ENCODE assay signal across 9 cellular contexts in the genomic region with DNA sequence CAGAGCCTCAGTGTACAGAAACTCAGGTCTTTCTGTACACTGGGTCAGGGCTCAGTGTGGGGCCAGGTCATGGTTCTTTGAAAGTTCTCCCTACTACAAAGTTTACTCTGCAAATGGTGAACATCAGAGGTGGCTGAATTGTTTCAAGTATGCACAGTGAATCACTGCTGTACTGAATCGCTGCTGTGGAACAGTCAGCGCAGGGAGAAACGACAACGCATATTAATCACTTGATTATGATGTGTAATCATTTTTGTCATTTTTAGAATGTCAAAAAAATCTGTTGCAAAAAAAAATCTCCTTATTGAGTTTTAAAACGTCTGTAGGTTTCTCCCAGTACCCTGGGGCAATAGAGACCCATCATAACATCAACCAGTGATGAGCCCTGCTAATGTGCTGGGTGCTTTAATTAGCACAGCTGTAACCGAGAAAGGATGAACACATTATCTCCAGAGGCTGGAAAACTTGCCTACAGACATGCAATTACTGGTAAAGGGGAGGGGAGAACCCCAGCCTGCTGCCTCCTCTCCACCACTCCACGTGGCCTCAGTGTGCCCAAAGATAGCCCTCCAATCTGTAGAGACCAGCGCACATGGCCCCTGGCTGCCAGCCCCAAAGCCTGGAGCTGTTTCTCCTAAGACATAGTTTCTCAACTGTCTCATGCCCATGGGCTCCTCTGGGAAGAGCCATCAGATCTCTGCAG. TPM values are rescaled to one million over a fixed set of nuclear protein-coding genes. Genes with fewer than 3 reads are reported as not detected.
A peak's percentile ranks its signal among the peaks of the same experiment; 100 is the strongest.
DNase-seq lines count a peak whose midpoint lies in the region; ATAC-seq and TF ChIP-seq lines count a peak whose summit lies in the region.
"Had no signal": no experiment of that assay in that cellular context is flagged by ENCODE, and none has a peak within 500 bp of the region (broad histone marks: within the 10 kb centered on the region; RNA-seq: fewer than 3 reads in every experiment).

No MANE protein-coding gene starts in this region.

- CTCF ChIA-PET in WTC11 (lab: Charles Lee), result interaction anchor here (0.7 to 2.8 kb wide), 4 partner anchors 9 to 49 kb away, joined by 3 to 20 read pairs (median 10); no protein-coding TSS in a partner anchor

- WGBS in spleen, 5 donors, result 61 to 66% (median 64%) methylated on average over 8 of the region's 8 CpGs

- ATAC-seq in WTC11, result no peak
- peak; percentile 46 for ATAC-seq in left ventricle myocardium superior
- no peak for ATAC-seq in HG03571 (IDR thresholded peaks at IDR 0.05; ENCODE audit: unreplicated experiment)

- peak overlapping the region; percentile 55 to 96 (median 85) for H3K27ac ChIP-seq in spleen

- H3K4me1 ChIP-seq in spleen, result peaks cover 82 to 100% (median 97%) of the 10 kb centered on the region in 6 donors

- peaks cover 0 to 5% (median 0%) of the 10 kb centered on the region in 6 donors for H3K36me3 ChIP-seq in spleen

- no peaks in the 10 kb centered on the region for H3K27me3 Mint-ChIP-seq in WTC11 (ENCODE audit: low read depth)

- peak overlapping the region; percentile 12; the same call in 1 of the 2 replicates for H3K27ac Mint-ChIP-seq in WTC11

- no peak overlapping the region for H3K4me3 Mint-ChIP-seq in WTC11

- H3K9me3 ChIP-seq in spleen, result no peaks in the 10 kb centered on the region

- peak; percentile 12 for DNase-seq in NCI-H2171 treated with DMSO at 0.1 percent for 48 hours (lab: John Stamatoyannopoulos, UW)
- DNase-seq in NCI-H2171 (lab: John Stamatoyannopoulos, UW), result no peak
- DNase-seq in WTC11 (ENCODE audit: low spot score), result no peak
- no peak for DNase-seq in left ventricle myocardium superior
- no peak for DNase-seq in spleen
- no peak for DNase-seq in NCI-H187 treated with DMSO at 0.1 percent for 48 hours (lab: John Stamatoyannopoulos, UW)
- DNase-seq in activated CD4-positive, CD25-positive, alpha-beta regulatory T cell treated with anti-CD3 and anti-CD28 coated beads, Interleukin-2, amount 50 U/mL, for 72 hours, result no peak
- DNase-seq: ACHN had no signal

- no peaks in the 10 kb centered on the region for H3K27me3 ChIP-seq in spleen (replicated peaks in 1 of 7)

- POLR2A ChIA-PET in WTC11 (lab: Charles Lee), result no interaction called here

- no peak for TF ChIP-seq POLR2A in spleen (IDR thresholded peaks at IDR 0.05)

- no peaks in the 10 kb centered on the region for H3K9me3 Mint-ChIP-seq in WTC11

- no peak overlapping the region for H3K4me3 ChIP-seq in spleen

- intact Hi-C loops in left ventricle myocardium superior (cut with micrococcal nuclease), result no loop called here
- intact Hi-C loops in spleen (cut with DNase I; ENCODE audit: low total_unique reads), result no loop called here

- no peak for TF ChIP-seq CTCF in WTC11 (IDR thresholded peaks at IDR 0.05)
- no peak for TF ChIP-seq CTCF in spleen (IDR thresholded peaks at IDR 0.05 in 8 of 11, conservative IDR thresholded peaks at IDR 0.05 in 3 of 11)

- peaks cover 4% of the 10 kb centered on the region; the same call in 1 of the 2 replicates for H3K36me3 Mint-ChIP-seq in WTC11

- peaks cover 98% of the 10 kb centered on the region for H3K4me1 Mint-ChIP-seq in WTC11

TF ChIP-seq in WTC11, 78 proteins besides CTCF, POLR2A, EP300 and RAD21:
- TF ChIP-seq, protein P1, sequence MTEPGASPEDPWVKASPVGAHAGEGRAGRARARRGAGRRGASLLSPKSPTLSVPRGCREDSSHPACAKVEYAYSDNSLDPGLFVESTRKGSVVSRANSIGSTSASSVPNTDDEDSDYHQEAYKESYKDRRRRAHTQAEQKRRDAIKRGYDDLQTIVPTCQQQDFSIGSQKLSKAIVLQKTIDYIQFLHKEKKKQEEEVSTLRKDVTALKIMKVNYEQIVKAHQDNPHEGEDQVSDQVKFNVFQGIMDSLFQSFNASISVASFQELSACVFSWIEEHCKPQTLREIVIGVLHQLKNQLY (CRISPR knock-in tag; IDR thresholded peaks at IDR 0.05), result no peak
- TF ChIP-seq TEAD1 (CRISPR knock-in tag; IDR thresholded peaks at IDR 0.05), result no peak
- TF ChIP-seq EMX1 (CRISPR knock-in tag; IDR thresholded peaks at IDR 0.05), result no peak
- TF ChIP-seq SMAD3 (CRISPR knock-in tag; IDR thresholded peaks at IDR 0.05; ENCODE audit: borderline replicate concordance), result no peak
- no peak for TF ChIP-seq ZNF671 (CRISPR knock-in tag; IDR thresholded peaks at IDR 0.05)
- no peak for TF ChIP-seq FOXP1 (CRISPR knock-in tag; IDR thresholded peaks at IDR 0.05; ENCODE audit: borderline replicate concordance)
- TF ChIP-seq, protein P2, sequence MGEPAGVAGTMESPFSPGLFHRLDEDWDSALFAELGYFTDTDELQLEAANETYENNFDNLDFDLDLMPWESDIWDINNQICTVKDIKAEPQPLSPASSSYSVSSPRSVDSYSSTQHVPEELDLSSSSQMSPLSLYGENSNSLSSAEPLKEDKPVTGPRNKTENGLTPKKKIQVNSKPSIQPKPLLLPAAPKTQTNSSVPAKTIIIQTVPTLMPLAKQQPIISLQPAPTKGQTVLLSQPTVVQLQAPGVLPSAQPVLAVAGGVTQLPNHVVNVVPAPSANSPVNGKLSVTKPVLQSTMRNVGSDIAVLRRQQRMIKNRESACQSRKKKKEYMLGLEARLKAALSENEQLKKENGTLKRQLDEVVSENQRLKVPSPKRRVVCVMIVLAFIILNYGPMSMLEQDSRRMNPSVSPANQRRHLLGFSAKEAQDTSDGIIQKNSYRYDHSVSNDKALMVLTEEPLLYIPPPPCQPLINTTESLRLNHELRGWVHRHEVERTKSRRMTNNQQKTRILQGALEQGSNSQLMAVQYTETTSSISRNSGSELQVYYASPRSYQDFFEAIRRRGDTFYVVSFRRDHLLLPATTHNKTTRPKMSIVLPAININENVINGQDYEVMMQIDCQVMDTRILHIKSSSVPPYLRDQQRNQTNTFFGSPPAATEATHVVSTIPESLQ (CRISPR knock-in tag; IDR thresholded peaks at IDR 0.05), result no peak
- TF ChIP-seq, protein P3, sequence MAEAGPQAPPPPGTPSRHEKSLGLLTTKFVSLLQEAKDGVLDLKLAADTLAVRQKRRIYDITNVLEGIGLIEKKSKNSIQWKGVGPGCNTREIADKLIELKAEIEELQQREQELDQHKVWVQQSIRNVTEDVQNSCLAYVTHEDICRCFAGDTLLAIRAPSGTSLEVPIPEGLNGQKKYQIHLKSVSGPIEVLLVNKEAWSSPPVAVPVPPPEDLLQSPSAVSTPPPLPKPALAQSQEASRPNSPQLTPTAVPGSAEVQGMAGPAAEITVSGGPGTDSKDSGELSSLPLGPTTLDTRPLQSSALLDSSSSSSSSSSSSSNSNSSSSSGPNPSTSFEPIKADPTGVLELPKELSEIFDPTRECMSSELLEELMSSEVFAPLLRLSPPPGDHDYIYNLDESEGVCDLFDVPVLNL (CRISPR knock-in tag; IDR thresholded peaks at IDR 0.05; ENCODE audit: borderline replicate concordance, low read depth), result no peak
- no peak for TF ChIP-seq ZNF396 (CRISPR knock-in tag; IDR thresholded peaks at IDR 0.05; ENCODE audit: borderline replicate concordance)
- TF ChIP-seq, protein P4, sequence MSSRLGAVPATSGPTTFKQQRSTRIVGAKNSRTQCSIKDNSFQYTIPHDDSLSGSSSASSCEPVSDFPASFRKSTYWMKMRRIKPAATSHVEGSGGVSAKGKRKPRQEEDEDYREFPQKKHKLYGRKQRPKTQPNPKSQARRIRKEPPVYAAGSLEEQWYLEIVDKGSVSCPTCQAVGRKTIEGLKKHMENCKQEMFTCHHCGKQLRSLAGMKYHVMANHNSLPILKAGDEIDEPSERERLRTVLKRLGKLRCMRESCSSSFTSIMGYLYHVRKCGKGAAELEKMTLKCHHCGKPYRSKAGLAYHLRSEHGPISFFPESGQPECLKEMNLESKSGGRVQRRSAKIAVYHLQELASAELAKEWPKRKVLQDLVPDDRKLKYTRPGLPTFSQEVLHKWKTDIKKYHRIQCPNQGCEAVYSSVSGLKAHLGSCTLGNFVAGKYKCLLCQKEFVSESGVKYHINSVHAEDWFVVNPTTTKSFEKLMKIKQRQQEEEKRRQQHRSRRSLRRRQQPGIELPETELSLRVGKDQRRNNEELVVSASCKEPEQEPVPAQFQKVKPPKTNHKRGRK (CRISPR knock-in tag; IDR thresholded peaks at IDR 0.05; ENCODE audit: borderline replicate concordance), result no peak
- TF ChIP-seq, protein P5, sequence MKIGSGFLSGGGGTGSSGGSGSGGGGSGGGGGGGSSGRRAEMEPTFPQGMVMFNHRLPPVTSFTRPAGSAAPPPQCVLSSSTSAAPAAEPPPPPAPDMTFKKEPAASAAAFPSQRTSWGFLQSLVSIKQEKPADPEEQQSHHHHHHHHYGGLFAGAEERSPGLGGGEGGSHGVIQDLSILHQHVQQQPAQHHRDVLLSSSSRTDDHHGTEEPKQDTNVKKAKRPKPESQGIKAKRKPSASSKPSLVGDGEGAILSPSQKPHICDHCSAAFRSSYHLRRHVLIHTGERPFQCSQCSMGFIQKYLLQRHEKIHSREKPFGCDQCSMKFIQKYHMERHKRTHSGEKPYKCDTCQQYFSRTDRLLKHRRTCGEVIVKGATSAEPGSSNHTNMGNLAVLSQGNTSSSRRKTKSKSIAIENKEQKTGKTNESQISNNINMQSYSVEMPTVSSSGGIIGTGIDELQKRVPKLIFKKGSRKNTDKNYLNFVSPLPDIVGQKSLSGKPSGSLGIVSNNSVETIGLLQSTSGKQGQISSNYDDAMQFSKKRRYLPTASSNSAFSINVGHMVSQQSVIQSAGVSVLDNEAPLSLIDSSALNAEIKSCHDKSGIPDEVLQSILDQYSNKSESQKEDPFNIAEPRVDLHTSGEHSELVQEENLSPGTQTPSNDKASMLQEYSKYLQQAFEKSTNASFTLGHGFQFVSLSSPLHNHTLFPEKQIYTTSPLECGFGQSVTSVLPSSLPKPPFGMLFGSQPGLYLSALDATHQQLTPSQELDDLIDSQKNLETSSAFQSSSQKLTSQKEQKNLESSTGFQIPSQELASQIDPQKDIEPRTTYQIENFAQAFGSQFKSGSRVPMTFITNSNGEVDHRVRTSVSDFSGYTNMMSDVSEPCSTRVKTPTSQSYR (CRISPR knock-in tag; IDR thresholded peaks at IDR 0.05), result no peak
- TF ChIP-seq CBFB (CRISPR knock-in tag; IDR thresholded peaks at IDR 0.05; ENCODE audit: low read depth), result no peak
- no peak for TF ChIP-seq ATF1 (CRISPR knock-in tag; IDR thresholded peaks at IDR 0.05)
- TF ChIP-seq MXD4 (CRISPR knock-in tag; IDR thresholded peaks at IDR 0.05; ENCODE audit: borderline replicate concordance), result no peak
TF ChIP-seq in WTC11: peak in this region for 0.

RNA-seq across cellular contexts. Expression of a gene that starts 12.8 kb away (rescaled TPM):
- total RNA-seq in WTC11 (2021) (81.0 to 90.1 TPM (median 82.9 TPM) in 3 replicates), left ventricle myocardium superior (26.5 TPM), spleen (100 to 1,000 TPM in 3 of 7 donors, 10 to 100 TPM in 4; 77.7 to 139 (median 84.8) TPM)
- 10 to 100 TPM; 11.6 to 49.3 (median 13.1) TPM for polyA plus RNA-seq in spleen
